ENCODE assay signal across 8 cellular contexts in genomic region chr17:78168906-78169793, GRCh38. TPM values are rescaled to one million over a fixed set of nuclear protein-coding genes. Genes with fewer than 3 reads are reported as not detected.
DNase-seq lines count a peak whose midpoint lies in the region; ATAC-seq and TF ChIP-seq lines count a peak whose summit lies in the region.

No MANE protein-coding gene starts in this region.

- H3K27ac ChIP-seq in tibial nerve = peak overlapping the region; percentile 82 to 94 (median 88)

- H3K9me3 Mint-ChIP-seq in HFFc6 (no peaks in the 10 kb centered on the region), neural crest cell (no peaks in the 10 kb centered on the region)
- no peaks in the 10 kb centered on the region for H3K9me3 Mint-ChIP-seq in activated T-helper 17 cell treated with anti-CD3 and anti-CD28 coated beads, Interleukin-2, amount 50 U/mL, for 72 hours

- DNase-seq in HFFc6 (peak; percentile 52), NCI-H748 (lab: John Stamatoyannopoulos, UW; ENCODE audit: unreplicated experiment) (peak; percentile 32), fibroblast of pulmonary artery (ENCODE audit: low read depth) (peak; percentile 25), neural crest cell (ENCODE audit: low read depth, low spot score) (no peak), tibial nerve (ENCODE audit: low spot score in 2 of 2) (peak in 1 of 2 donors; percentile 38), retina (no peak)

- TF ChIP-seq POLR2A in tibial nerve (IDR thresholded peaks at IDR 0.05) = no peak

- TF ChIP-seq EP300 in tibial nerve (IDR thresholded peaks at IDR 0.05) = no peak

- 0 out of 2 replicates have a peak overlapping the region, but pooled peaks have one; percentile 26 for H3K27ac Mint-ChIP-seq in HFFc6
- H3K27ac Mint-ChIP-seq in activated T-helper 17 cell treated with anti-CD3 and anti-CD28 coated beads, Interleukin-2, amount 50 U/mL, for 72 hours = peak overlapping the region; percentile 50
- H3K27ac Mint-ChIP-seq in neural crest cell (ENCODE audit: unreplicated experiment) = no peak overlapping the region

- H3K36me3 ChIP-seq in ES-I3 (ENCODE audit: insufficient read depth, low read length) (no peaks in the 10 kb centered on the region), tibial nerve (peaks cover 0 to 20% (median 0%) of the 10 kb centered on the region in 3 donors)

- H3K9ac ChIP-seq in ES-I3 (ENCODE audit: low read depth, low read length) = peak overlapping the region; percentile 57; the same call in 1 of the 2 replicates

- no peaks in the 10 kb centered on the region for H3K9me3 ChIP-seq in ES-I3 (ENCODE audit: control insufficient read depth, insufficient read depth, low read length)
- no peaks in the 10 kb centered on the region for H3K9me3 ChIP-seq in tibial nerve

- H3K27me3 Mint-ChIP-seq in HFFc6 (ENCODE audit: insufficient read depth) (peaks cover under 1% of the 10 kb centered on the region; the same call in 1 of the 2 replicates), neural crest cell (ENCODE audit: low read depth) (no peaks in the 10 kb centered on the region)
- no peaks in the 10 kb centered on the region for H3K27me3 Mint-ChIP-seq in activated T-helper 17 cell treated with anti-CD3 and anti-CD28 coated beads, Interleukin-2, amount 50 U/mL, for 72 hours

- H3K4me1 Mint-ChIP-seq in HFFc6 (ENCODE audit: low read depth) (peaks cover 12% of the 10 kb centered on the region), neural crest cell (peaks cover 13% of the 10 kb centered on the region)
- H3K4me1 Mint-ChIP-seq in activated T-helper 17 cell treated with anti-CD3 and anti-CD28 coated beads, Interleukin-2, amount 50 U/mL, for 72 hours = peaks cover 27% of the 10 kb centered on the region

- H3K4me3 ChIP-seq in fibroblast of pulmonary artery (replicated peaks; ENCODE audit: low read depth, low read length) (peak overlapping the region; percentile 47), tibial nerve (peak overlapping the region; percentile 68 to 94 (median 74))

- H3K4me3 Mint-ChIP-seq in HFFc6 (peak overlapping the region; percentile 83), neural crest cell (peak overlapping the region; percentile 86)
- peak overlapping the region; percentile 66 for H3K4me3 Mint-ChIP-seq in activated T-helper 17 cell treated with anti-CD3 and anti-CD28 coated beads, Interleukin-2, amount 50 U/mL, for 72 hours

- H3K4me1 ChIP-seq in ES-I3 (ENCODE audit: insufficient read depth, low read length) (peaks cover 13% of the 10 kb centered on the region; the same call in 1 of the 2 replicates), tibial nerve (peaks cover 0 to 60% (median 39%) of the 10 kb centered on the region in 4 donors)

- peak; percentile 57 for ATAC-seq in activated T-helper 17 cell treated with anti-CD3 and anti-CD28 coated beads, Interleukin-2, amount 50 U/mL, for 72 hours (replicated peaks)

- H3K36me3 Mint-ChIP-seq in HFFc6 (ENCODE audit: low read depth) (no peaks in the 10 kb centered on the region; the same call in 1 of the 2 replicates), neural crest cell (ENCODE audit: low read depth) (no peaks in the 10 kb centered on the region)
- H3K36me3 Mint-ChIP-seq in activated T-helper 17 cell treated with anti-CD3 and anti-CD28 coated beads, Interleukin-2, amount 50 U/mL, for 72 hours (ENCODE audit: low read depth) = peaks cover 36% of the 10 kb centered on the region

- H3K27me3 ChIP-seq in tibial nerve = no peaks in the 10 kb centered on the region

- no peak for TF ChIP-seq CTCF in HFFc6 (IDR thresholded peaks at IDR 0.05)
- TF ChIP-seq CTCF in fibroblast of pulmonary artery (IDR thresholded peaks at IDR 0.05; ENCODE audit: low read length, missing control alignments) = no peak
- no peak for TF ChIP-seq CTCF in neural crest cell (conservative IDR thresholded peaks at IDR 0.05)
- no peak for TF ChIP-seq CTCF in tibial nerve (IDR thresholded peaks at IDR 0.05)

- WGBS in tibial nerve, 2 donors = 6 to 11% methylated on average over 9 to 17 of the region's 38 CpGs

RNA-seq across cellular contexts. Expression of gene SYNGR2, which starts 0.8 kb away (rescaled TPM):
- total RNA-seq in HFFc6 (2021; fragmentation: NEBNext Ultra II Directional; extraction: Animal tissue kit (Norgen Biotek cat#: 25700)) = 100 to 1,000 TPM in 1 of 6 experiments, 10 to 100 TPM in 5; 44.6 to 104 (median 54.7) TPM
- 100 to 1,000 TPM in 1 of 2 donors, 10 to 100 TPM in 1; 90.4 to 118 TPM for total RNA-seq in activated T-helper 17 cell treated with anti-CD3 and anti-CD28 coated beads, Interleukin-2, amount 50 U/mL, for 72 hours
- 19.3 and 23.0 TPM in 2 replicates for total RNA-seq in neural crest cell
- 10 to 100 TPM; 40.6 to 70.2 (median 54.1) TPM for total RNA-seq in tibial nerve

RNA-seq across cellular contexts. Expression of gene TK1, which starts 17.7 kb away (rescaled TPM):
- total RNA-seq in HFFc6 (2021; fragmentation: NEBNext Ultra II Directional; extraction: Animal tissue kit (Norgen Biotek cat#: 25700)) = 100 to 1,000 TPM in 4 of 6 experiments, 10 to 100 TPM in 2; 75.8 to 145 (median 136) TPM
- 100 to 1,000 TPM; 149 to 181 TPM for total RNA-seq in activated T-helper 17 cell treated with anti-CD3 and anti-CD28 coated beads, Interleukin-2, amount 50 U/mL, for 72 hours
- total RNA-seq in neural crest cell (48.7 and 53.9 TPM in 2 replicates), tibial nerve (1 to 10 TPM; 1.0 to 6.6 (median 1.6) TPM)

RNA-seq across cellular contexts. Expression of gene AFMID, which starts 18.0 kb away (rescaled TPM):
- total RNA-seq in HFFc6 (2021; fragmentation: NEBNext Ultra II Directional; extraction: Animal tissue kit (Norgen Biotek cat#: 25700)) = 10 to 100 TPM; 23.0 to 32.9 (median 26.2) TPM
- 10 to 100 TPM; 44.2 to 59.4 TPM for total RNA-seq in activated T-helper 17 cell treated with anti-CD3 and anti-CD28 coated beads, Interleukin-2, amount 50 U/mL, for 72 hours
- total RNA-seq in neural crest cell (38.1 and 41.9 TPM in 2 replicates), tibial nerve (10 to 100 TPM; 29.7 to 40.6 (median 37.7) TPM)

RNA-seq across cellular contexts. Expression of gene C17orf99, which starts 23.0 kb away (rescaled TPM):
- not detected for total RNA-seq in HFFc6 (2021; fragmentation: NEBNext Ultra II Directional; extraction: Animal tissue kit (Norgen Biotek cat#: 25700))
- total RNA-seq in activated T-helper 17 cell treated with anti-CD3 and anti-CD28 coated beads, Interleukin-2, amount 50 U/mL, for 72 hours = under 1 TPM; 0.67 to 0.82 TPM
- total RNA-seq in neural crest cell (not detected in 2 replicates), tibial nerve (not detected)

RNA-seq across cellular contexts. Expression of gene TMC8, which starts 38.6 kb away (rescaled TPM):
- total RNA-seq in HFFc6 (2021; fragmentation: NEBNext Ultra II Directional; extraction: Animal tissue kit (Norgen Biotek cat#: 25700)) = not detected
- 100 to 1,000 TPM; 126 to 250 TPM for total RNA-seq in activated T-helper 17 cell treated with anti-CD3 and anti-CD28 coated beads, Interleukin-2, amount 50 U/mL, for 72 hours
- total RNA-seq in neural crest cell (0.71 and 0.79 TPM in 2 replicates), tibial nerve (10 to 100 TPM in 1 of 4 donors, 1 to 10 TPM in 3; 5.2 to 18.3 (median 6.7) TPM)

Comparison
In these comparisons a context has a peak if more than half of its experiments do, and no peak if none do; other contexts are left out.
1. DNase-seq: peak in HFFc6 (single experiment), NCI-H748 (single experiment) and fibroblast of pulmonary artery (single experiment); none in neural crest cell (single experiment) and retina (single experiment).
2. Peak in every context shown above with its lines, with median percentiles within 50 percentile points of each other: H3K4me3 Mint-ChIP-seq.